ENCODE assay signal across 25 cellular contexts in genomic region chr17:47013341-47013740, GRCh38. TPM values are rescaled to one million over a fixed set of nuclear protein-coding genes. Genes with fewer than 3 reads are reported as not detected.
DNase-seq lines count a peak whose midpoint lies in the region; ATAC-seq and TF ChIP-seq lines count a peak whose summit lies in the region.
"Had no signal": no experiment of that assay in that cellular context is flagged by ENCODE, and none has a peak within 500 bp of the region (broad histone marks: within the 10 kb centered on the region; RNA-seq: fewer than 3 reads in every experiment).

No MANE protein-coding gene starts in this region.

- no peak overlapping the region for H3K56ac ChIP-seq in H9 (ENCODE audit: insufficient read length, low read depth, low read length)

- no peak overlapping the region for H3K4me3 ChIP-seq in astrocyte of the cerebellum (ENCODE audit: low read depth, low read length)
- no peak overlapping the region for H3K4me3 ChIP-seq in gastroesophageal sphincter
- H3K4me3 ChIP-seq: BLaER1 treated with 17β-estradiol and CSF1 and Interleukin-3, amounts not matched to agents 10 nM and 100 nM; SJCRH30 had no signal

- H3T11ph ChIP-seq in H9 (ENCODE audit: low read length), result no peak overlapping the region

- no peak overlapping the region for H4K5ac ChIP-seq in H9 (ENCODE audit: insufficient read length, low read depth, low read length)

- H3K9me3 ChIP-seq in gastroesophageal sphincter (no peaks in the 10 kb centered on the region), H9 (ENCODE audit: control insufficient read depth, low read depth, low read length) (no peaks in the 10 kb centered on the region)
- H3K9me3 ChIP-seq: BLaER1 treated with 17β-estradiol and CSF1 and Interleukin-3, amounts not matched to agents 10 nM and 100 nM; SJCRH30 had no signal

- H3K23ac ChIP-seq in H9 (ENCODE audit: insufficient read length, low read depth, low read length), result no peak overlapping the region

- H3K27ac ChIP-seq in gastroesophageal sphincter, result no peak overlapping the region
- no peak overlapping the region for H3K27ac ChIP-seq in H9 (ENCODE audit: insufficient read length, low read depth, low read length)
- H3K27ac ChIP-seq: BLaER1 treated with 17β-estradiol and CSF1 and Interleukin-3, amounts not matched to agents 10 nM and 100 nM; SJCRH30 had no signal

- no peak overlapping the region for H3K9ac ChIP-seq in H9 (ENCODE audit: extremely low read depth, insufficient read length, low read length)
- H3K9ac ChIP-seq: BLaER1 treated with 17β-estradiol and CSF1 and Interleukin-3, amounts not matched to agents 10 nM and 100 nM had no signal

- H3K4me1 ChIP-seq in gastroesophageal sphincter (no peaks in the 10 kb centered on the region), H9 (ENCODE audit: insufficient read depth, low read length) (no peaks in the 10 kb centered on the region)
- H3K4me1 ChIP-seq: BLaER1 treated with 17β-estradiol and CSF1 and Interleukin-3, amounts not matched to agents 10 nM and 100 nM; SJCRH30 had no signal

- H3K79me2 ChIP-seq in H9 (ENCODE audit: insufficient read depth, low read length), result no peaks in the 10 kb centered on the region

- no peak for TF ChIP-seq EP300 in gastroesophageal sphincter (IDR thresholded peaks at IDR 0.05)

- DNase-seq in GM03348 (ENCODE audit: low spot score) (peak; percentile 19), astrocyte of the cerebellum (ENCODE audit: low read depth) (peak; percentile 29), hepatic stellate cell (ENCODE audit: low spot score) (peak; percentile 29), NCI-H510A (lab: John Stamatoyannopoulos, UW) (no peak), H9 (no peak)
- DNase-seq: AML-193; CD4-positive, alpha-beta T cell; KBM-7; MV-4-11; NCI-H1105; NCI-H146; NCI-H1930; NCI-H2107; NCI-H446; NCI-H526; NCI-H82; NK-92 treated with Interleukin-12 subunit alpha and Interleukin-12 subunit beta, amount 100 ng/mL, for 24 hours; PC-3; SJCRH30 had no signal

- no peak overlapping the region for H2BK5ac ChIP-seq in H9 (ENCODE audit: insufficient read length, low read length)

- TF ChIP-seq CTCF in astrocyte of the cerebellum (IDR thresholded peaks at IDR 0.05; ENCODE audit: low read depth, low read length, missing control alignments), result no peak
- TF ChIP-seq CTCF in gastroesophageal sphincter (IDR thresholded peaks at IDR 0.05), result no peak
- TF ChIP-seq CTCF in H9 (conservative IDR thresholded peaks at IDR 0.05), result no peak

- H3K4me2 ChIP-seq in H9 (ENCODE audit: insufficient read depth, insufficient read length, low read length), result no peak overlapping the region
- H3K4me2 ChIP-seq: BLaER1 treated with 17β-estradiol and CSF1 and Interleukin-3, amounts not matched to agents 10 nM and 100 nM had no signal

- H3K18ac ChIP-seq in H9 (ENCODE audit: insufficient read length, low read depth, low read length), result no peak overlapping the region

- H3K9me3 Mint-ChIP-seq in H9, result no peaks in the 10 kb centered on the region
- H3K9me3 Mint-ChIP-seq: CD4-positive, alpha-beta T cell had no signal

- H4K20me1 ChIP-seq in H9 (ENCODE audit: control insufficient read depth, insufficient read depth, insufficient read length), result no peaks in the 10 kb centered on the region
- H4K20me1 ChIP-seq: BLaER1 treated with 17β-estradiol and CSF1 and Interleukin-3, amounts not matched to agents 10 nM and 100 nM had no signal

- no peaks in the 10 kb centered on the region for H3K79me1 ChIP-seq in H9 (ENCODE audit: insufficient read depth, low read depth, low read length, poor library complexity, severe bottlenecking)

- in situ Hi-C loops in astrocyte of the cerebellum (cut with HindIII; ENCODE audit: low sequenced_read_pairs), result no loop called here

- ATAC-seq in gastroesophageal sphincter, result no peak
- ATAC-seq in GM21515 (IDR thresholded peaks at IDR 0.05; ENCODE audit: unreplicated experiment), result no peak
- ATAC-seq: PC-3, SK-N-SH treated with all-trans-retinoic acid at 6 μM for 48 hours had no signal

- H2BK120ac ChIP-seq in H9 (ENCODE audit: low read depth, low read length, poor library complexity, severe bottlenecking), result no peak overlapping the region

- H3K4me3 Mint-ChIP-seq in H9, result no peak overlapping the region
- H3K4me3 Mint-ChIP-seq: CD4-positive, alpha-beta T cell had no signal

- no peak overlapping the region for H2BK12ac ChIP-seq in H9 (ENCODE audit: insufficient read length, low read depth, low read length)

- peaks cover 5% of the 10 kb centered on the region for H3K27me3 Mint-ChIP-seq in H9 (ENCODE audit: low read depth)
- H3K27me3 Mint-ChIP-seq: CD4-positive, alpha-beta T cell had no signal

- WGBS in gastroesophageal sphincter (ENCODE audit: low coverage in 1 of 2), 2 donors, result 69 to 85% methylated on average over 2 of the region's 2 CpGs
- no CpG with 5 or more reads among the region's 2 CpGs for WGBS in H9 (ENCODE audit: extremely low coverage, insufficient read length, low lambda C conversion rate)

- H3K27ac Mint-ChIP-seq in H9, result peak overlapping the region in 1 of 3 experiments; percentile 81; a peak in 2 of 7 replicates
- H3K27ac Mint-ChIP-seq: CD4-positive, alpha-beta T cell had no signal

- no peak overlapping the region for H3K14ac ChIP-seq in H9 (ENCODE audit: insufficient read depth, low read length)

- no peak for TF ChIP-seq POLR2A in gastroesophageal sphincter (IDR thresholded peaks at IDR 0.05)

- H3K36me3 Mint-ChIP-seq in H9 (ENCODE audit: insufficient read depth in 1 of 3, low read depth in 3 of 3), result no peaks in the 10 kb centered on the region

- H2AFZ ChIP-seq in H9 (ENCODE audit: low read length), result no peak overlapping the region

- no peak overlapping the region for H2AK5ac ChIP-seq in H9 (ENCODE audit: insufficient read length, low read length)

- H3K36me3 ChIP-seq in gastroesophageal sphincter, result peaks cover 0 to 10% of the 10 kb centered on the region in 2 donors
- H3K36me3 ChIP-seq: BLaER1 treated with 17β-estradiol and CSF1 and Interleukin-3, amounts not matched to agents 10 nM and 100 nM; SJCRH30 had no signal

- H3K23me2 ChIP-seq in H9 (ENCODE audit: insufficient read length, low read depth, low read length, poor library complexity, severe bottlenecking), result no peaks in the 10 kb centered on the region

- H3K4me1 Mint-ChIP-seq in H9, result no peaks in the 10 kb centered on the region

- H4K8ac ChIP-seq in H9 (replicated peaks; ENCODE audit: insufficient read length, low read depth, low read length), result no peak overlapping the region

- no peaks in the 10 kb centered on the region for H3K27me3 ChIP-seq in gastroesophageal sphincter
- H3K27me3 ChIP-seq in H9 (ENCODE audit: insufficient read depth, low read length), result no peaks in the 10 kb centered on the region
- H3K27me3 ChIP-seq: BLaER1 treated with 17β-estradiol and CSF1 and Interleukin-3, amounts not matched to agents 10 nM and 100 nM; SJCRH30 had no signal

- no peak overlapping the region for H2BK15ac ChIP-seq in H9 (ENCODE audit: low read depth, low read length)

- no peak overlapping the region for H3K4ac ChIP-seq in H9 (ENCODE audit: low read depth, low read length)

- no peak overlapping the region for H4K91ac ChIP-seq in H9 (ENCODE audit: insufficient read length, low read depth, low read length)

- no peak overlapping the region for H2BK20ac ChIP-seq in H9 (ENCODE audit: low read depth, low read length, poor library complexity, severe bottlenecking)

RNA-seq across cellular contexts. Expression of gene RPRML, which starts 34.3 kb away (rescaled TPM):
- total RNA-seq in gastroesophageal sphincter, result 1 to 10 TPM in 2 of 4 donors, not detected in 2; 1.1 to 1.8 TPM
- total RNA-seq in H9 (2021), result 1.3 and 1.4 TPM in 2 replicates
- total RNA-seq: CD4-positive, alpha-beta T cell; LHCN-M2; MCF 10A had no signal

Comparison
In these comparisons a context has a peak if more than half of its experiments do, and no peak if none do; other contexts are left out.
1. DNase-seq: peak in GM03348 (single experiment), astrocyte of the cerebellum (single experiment) and hepatic stellate cell (single experiment); none in NCI-H510A (single experiment) and H9 (single experiment).